9 cellular contexts compared by ENCODE assay signal in genomic region chr6:87907521-87907920, GRCh38.
DNase-seq lines count a peak whose midpoint lies in the region; ATAC-seq and TF ChIP-seq lines count a peak whose summit lies in the region.
"Had no signal": no experiment of that assay in that cellular context is flagged by ENCODE, and none has a peak within 500 bp of the region (broad histone marks: within the 10 kb centered on the region; RNA-seq: fewer than 3 reads in every experiment).

No MANE protein-coding gene starts in this region.

- no peaks in the 10 kb centered on the region for H3K36me3 Mint-ChIP-seq in CD8-positive, alpha-beta T cell

- TF ChIP-seq POLR2A in NB4 (IDR thresholded peaks at IDR 0.05; ENCODE audit: extremely low read depth, insufficient read length) (no peak), Peyer's patch (IDR thresholded peaks at IDR 0.05) (no peak)

- no peaks in the 10 kb centered on the region for H3K27me3 ChIP-seq in CD8-positive, alpha-beta T cell (ENCODE audit: insufficient read depth, low read length)
- no peaks in the 10 kb centered on the region for H3K27me3 ChIP-seq in Peyer's patch

- POLR2A ChIA-PET in CD8-positive, alpha-beta T cell (lab: Charles Lee) = no interaction called here

- peaks cover 22% of the 10 kb centered on the region for H3K4me1 ChIP-seq in CD8-positive, alpha-beta T cell (ENCODE audit: insufficient read depth, low read length)
- no peaks in the 10 kb centered on the region for H3K4me1 ChIP-seq in Peyer's patch

- H3K27ac Mint-ChIP-seq in CD8-positive, alpha-beta T cell = peak overlapping the region; percentile 60

- CTCF ChIA-PET in CD8-positive, alpha-beta T cell (lab: Charles Lee) = no interaction called here

- ATAC-seq in CD8-positive, alpha-beta T cell = peak; percentile 71
- ATAC-seq in GM21619 (IDR thresholded peaks at IDR 0.05; ENCODE audit: unreplicated experiment) = peak; percentile 41

- H3K9me3 Mint-ChIP-seq in CD8-positive, alpha-beta T cell = no peaks in the 10 kb centered on the region

- H3K4me3 Mint-ChIP-seq in CD8-positive, alpha-beta T cell = no peak overlapping the region

- H3K4me3 ChIP-seq in CD8-positive, alpha-beta T cell (ENCODE audit: low read depth, low read length) = no peak overlapping the region
- H3K4me3 ChIP-seq in NB4 (ENCODE audit: low read depth, low read length) = no peak overlapping the region
- no peak overlapping the region for H3K4me3 ChIP-seq in fibroblast of mammary gland (ENCODE audit: control insufficient read depth, low read depth, low read length)
- H3K4me3 ChIP-seq in Peyer's patch = no peak overlapping the region

- DNase-seq in CD8-positive, alpha-beta T cell = no peak
- DNase-seq in NB4 (ENCODE audit: low read depth) = peak; percentile 88
- DNase-seq in fibroblast of mammary gland (ENCODE audit: low read depth) = peak; percentile 78
- no peak for DNase-seq in Peyer's patch
- DNase-seq in C1 segment of cervical spinal cord (lab: John Stamatoyannopoulos, UW) = no peak
- no peak for DNase-seq in effector CD8-positive, alpha-beta T cell (lab: John Stamatoyannopoulos, UW)
- DNase-seq in activated effector memory CD4-positive, alpha-beta T cell treated with Interleukin-2 at 50 U/mL for 16 hours = no peak

- no peaks in the 10 kb centered on the region for H3K9me3 ChIP-seq in CD8-positive, alpha-beta T cell (ENCODE audit: low read length)
- no peaks in the 10 kb centered on the region for H3K9me3 ChIP-seq in Peyer's patch

- no peak for TF ChIP-seq CTCF in CD8-positive, alpha-beta T cell (IDR thresholded peaks at IDR 0.05)
- TF ChIP-seq CTCF in NB4 (IDR thresholded peaks at IDR 0.05; ENCODE audit: low read depth, low read length) (no peak), fibroblast of mammary gland (conservative IDR thresholded peaks at IDR 0.05; ENCODE audit: control insufficient read depth, insufficient read depth, low read depth, low read length) (no peak), Peyer's patch (IDR thresholded peaks at IDR 0.05) (no peak)

- no peaks in the 10 kb centered on the region for H3K36me3 ChIP-seq in CD8-positive, alpha-beta T cell (ENCODE audit: insufficient read depth, low read length)
- no peaks in the 10 kb centered on the region for H3K36me3 ChIP-seq in Peyer's patch

- peaks cover 28% of the 10 kb centered on the region for H3K4me1 Mint-ChIP-seq in CD8-positive, alpha-beta T cell (ENCODE audit: low read depth)

- H3K27me3 Mint-ChIP-seq in CD8-positive, alpha-beta T cell (ENCODE audit: low read depth) = no peaks in the 10 kb centered on the region

- H3K27ac ChIP-seq in CD8-positive, alpha-beta T cell (ENCODE audit: low read depth, low read length) = no peak overlapping the region
- H3K27ac ChIP-seq in Peyer's patch = no peak overlapping the region
- H3K27ac ChIP-seq: VCaP had no signal

- intact Hi-C loops in CD8-positive, alpha-beta T cell (cut with DNase I, micrococcal nuclease) = no loop called here

Comparison
In these comparisons a context has a peak if more than half of its experiments do, and no peak if none do; other contexts are left out.
1. DNase-seq: peak in NB4 (single experiment) and fibroblast of mammary gland (single experiment); none in CD8-positive, alpha-beta T cell (0 of 7), Peyer's patch (0 of 3), C1 segment of cervical spinal cord (0 of 14), effector CD8-positive, alpha-beta T cell (single experiment) and activated effector memory CD4-positive, alpha-beta T cell treated with Interleukin-2 at 50 U/mL for 16 hours (single experiment).